ENCODE assay signal across 8 cellular contexts in genomic region chr12:990308-990648, GRCh38. TPM values are rescaled to one million over a fixed set of nuclear protein-coding genes. Genes with fewer than 3 reads are reported as not detected.
DNase-seq lines count a peak whose midpoint lies in the region; ATAC-seq and TF ChIP-seq lines count a peak whose summit lies in the region.

No MANE protein-coding gene starts in this region.

- TF ChIP-seq CTCF in DOHH2 (IDR thresholded peaks at IDR 0.05; ENCODE audit: low read depth, low read length, poor library complexity, severe bottlenecking), result no peak
- no peak for TF ChIP-seq CTCF in neural crest cell (conservative IDR thresholded peaks at IDR 0.05)

- H3K4me3 Mint-ChIP-seq in activated T-cell treated with anti-CD3 and anti-CD28 coated beads, Interleukin-2, amount 50 U/mL, for 4 hours, result peak overlapping the region; percentile 86
- H3K4me3 Mint-ChIP-seq in neural crest cell, result peak overlapping the region; percentile 91

- 0 out of 2 replicates have a peak, but pooled peaks cover 5% of the 10 kb centered on the region for H3K36me3 ChIP-seq in DOHH2 (ENCODE audit: control insufficient read depth, low read length)

- peaks cover 41% of the 10 kb centered on the region for H3K4me1 Mint-ChIP-seq in activated T-cell treated with anti-CD3 and anti-CD28 coated beads, Interleukin-2, amount 50 U/mL, for 4 hours (ENCODE audit: low read depth)
- peaks cover 37% of the 10 kb centered on the region for H3K4me1 Mint-ChIP-seq in neural crest cell

- peak overlapping the region; percentile 85 for H3K27ac Mint-ChIP-seq in neural crest cell (ENCODE audit: unreplicated experiment)

- peak overlapping the region; percentile 72 for H3K27ac ChIP-seq in DOHH2 (ENCODE audit: low read depth, low read length)
- peak overlapping the region; percentile 74 for H3K27ac ChIP-seq in temporal lobe (ENCODE audit: low read depth, low read length)

- H3K4me1 ChIP-seq in DOHH2 (ENCODE audit: control insufficient read depth, low read length), result peaks cover 31% of the 10 kb centered on the region

- no peaks in the 10 kb centered on the region for H3K9me3 Mint-ChIP-seq in activated T-cell treated with anti-CD3 and anti-CD28 coated beads, Interleukin-2, amount 50 U/mL, for 4 hours
- H3K9me3 Mint-ChIP-seq in neural crest cell, result no peaks in the 10 kb centered on the region

- H3F3A ChIP-seq in DOHH2 (ENCODE audit: control insufficient read depth, insufficient read depth), result peaks cover 13% of the 10 kb centered on the region

- no peaks in the 10 kb centered on the region for H3K27me3 Mint-ChIP-seq in activated T-cell treated with anti-CD3 and anti-CD28 coated beads, Interleukin-2, amount 50 U/mL, for 4 hours (ENCODE audit: low read depth)
- peaks cover 24% of the 10 kb centered on the region for H3K27me3 Mint-ChIP-seq in neural crest cell (ENCODE audit: low read depth)

- H3K4me3 ChIP-seq in DOHH2 (ENCODE audit: low read length), result peak overlapping the region; percentile 81

- no peaks in the 10 kb centered on the region for H3K27me3 ChIP-seq in DOHH2 (ENCODE audit: control insufficient read depth, low read length)

- DNase-seq in NCI-H446 treated with DMSO at 0.1 percent for 48 hours (lab: John Stamatoyannopoulos, UW), result peak; percentile 53
- DNase-seq in activated T-cell treated with anti-CD3 and anti-CD28 coated beads, Interleukin-2, amount 50 U/mL, for 4 hours, result peak; percentile 27
- DNase-seq in fibroblast of gingiva (ENCODE audit: low read depth), result peak; percentile 53
- DNase-seq in neural crest cell (ENCODE audit: low read depth, low spot score), result no peak

- no peaks in the 10 kb centered on the region for H3K36me3 Mint-ChIP-seq in activated T-cell treated with anti-CD3 and anti-CD28 coated beads, Interleukin-2, amount 50 U/mL, for 4 hours (ENCODE audit: insufficient read depth)
- H3K36me3 Mint-ChIP-seq in neural crest cell (ENCODE audit: low read depth), result no peaks in the 10 kb centered on the region

- H4K20me1 ChIP-seq in DOHH2 (ENCODE audit: control insufficient read depth, insufficient read depth, low read depth, low read length), result no peaks in the 10 kb centered on the region

- H3K9me2 ChIP-seq in DOHH2 (replicated peaks; ENCODE audit: control insufficient read depth, low read length), result no peaks in the 10 kb centered on the region

- no peaks in the 10 kb centered on the region for H3K9me3 ChIP-seq in DOHH2 (ENCODE audit: control insufficient read depth, insufficient read depth, low read length)

- peaks cover 59% of the 10 kb centered on the region for H3K79me2 ChIP-seq in DOHH2 (ENCODE audit: control insufficient read depth, low read length)

- peak overlapping the region; percentile 82 for H3K4me2 ChIP-seq in DOHH2 (ENCODE audit: low read length)

- ATAC-seq in HG02642 (IDR thresholded peaks at IDR 0.05; ENCODE audit: poor library complexity, unreplicated experiment) (peak; percentile 12), GM19467 (IDR thresholded peaks at IDR 0.05; ENCODE audit: unreplicated experiment) (no peak)
- peak; percentile 7 to 8 for ATAC-seq in activated T-cell treated with anti-CD3 and anti-CD28 coated beads, Interleukin-2, amount 50 U/mL, for 4 hours

RNA-seq across cellular contexts. Expression of gene ERC1, which starts 0.7 kb away (rescaled TPM):
- 10 to 100 TPM; 18.7 to 21.9 (median 20.6) TPM for total RNA-seq in activated T-cell treated with anti-CD3 and anti-CD28 coated beads, Interleukin-2, amount 50 U/mL, for 4 hours
- total RNA-seq in neural crest cell (37.9 and 38.9 TPM in 2 replicates), temporal lobe (101 TPM)

RNA-seq across cellular contexts. Expression of gene RAD52, which starts 40.8 kb away (rescaled TPM):
- total RNA-seq in activated T-cell treated with anti-CD3 and anti-CD28 coated beads, Interleukin-2, amount 50 U/mL, for 4 hours, result 10 to 100 TPM in 2 of 3 donors, 1 to 10 TPM in 1; 8.0 to 12.1 (median 11.1) TPM
- total RNA-seq in neural crest cell (19.6 and 21.2 TPM in 2 replicates), temporal lobe (12.0 TPM)
